15 cellular contexts compared by ENCODE assay signal in the genomic region with DNA sequence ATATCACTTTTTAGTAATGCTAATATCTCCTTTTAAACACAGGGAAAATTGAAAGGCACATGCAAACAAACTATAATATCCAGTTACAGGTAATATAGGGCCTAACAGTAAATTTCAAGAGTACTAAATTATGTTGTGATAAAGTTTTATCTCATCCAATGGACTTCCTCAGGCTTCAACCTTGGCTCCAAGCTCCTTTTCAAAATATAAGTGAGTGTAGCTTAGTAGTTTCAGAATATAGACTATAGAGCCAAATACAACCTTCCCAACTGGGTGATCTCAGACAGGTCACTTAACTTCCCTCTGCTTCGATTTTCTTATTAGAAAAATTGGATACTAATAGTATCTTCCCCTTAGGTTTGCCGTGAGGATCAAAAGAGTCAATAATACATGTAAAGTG.
A peak's percentile ranks its signal among the peaks of the same experiment; 100 is the strongest.
DNase-seq lines count a peak whose midpoint lies in the region; TF ChIP-seq lines count a peak whose summit lies in the region.
"Had no signal": no experiment of that assay in that cellular context is flagged by ENCODE, and none has a peak within 500 bp of the region (broad histone marks: within the 10 kb centered on the region; RNA-seq: fewer than 3 reads in every experiment).

No MANE protein-coding gene starts in this region.

- H3K4me1 ChIP-seq in SJSA1 (replicated peaks) = peaks cover 28% of the 10 kb centered on the region
- H3K4me1 ChIP-seq in esophagus muscularis mucosa = peaks cover 21 to 36% (median 32%) of the 10 kb centered on the region in 4 donors
- peaks cover 15 to 32% (median 21%) of the 10 kb centered on the region in 4 donors for H3K4me1 ChIP-seq in transverse colon

- intact Hi-C loops in esophagus muscularis mucosa (cut with DNase I) = no loop called here
- intact Hi-C loops in transverse colon (cut with DNase I; ENCODE audit: low total_unique reads) = loop anchor here (10.0 kb wide), 1 partner anchor 233 kb away; no protein-coding TSS in a partner anchor

- H3K9me3 ChIP-seq in SJSA1 (replicated peaks) (no peaks in the 10 kb centered on the region), esophagus muscularis mucosa (no peaks in the 10 kb centered on the region), transverse colon (no peaks in the 10 kb centered on the region)

- peaks cover 69% of the 10 kb centered on the region for H3K4me1 Mint-ChIP-seq in neural crest cell

- TF ChIP-seq POLR2A in esophagus muscularis mucosa (IDR thresholded peaks at IDR 0.05; ENCODE audit: low read depth) = no peak
- TF ChIP-seq POLR2A in transverse colon (IDR thresholded peaks at IDR 0.05) = no peak

- H3K27ac ChIP-seq in SJSA1 (peak overlapping the region; percentile 90), esophagus muscularis mucosa (replicated peaks in 1 of 4) (peak overlapping the region; percentile 62 to 78 (median 72)), transverse colon (peak overlapping the region; percentile 63 to 85 (median 73))
- H3K27ac ChIP-seq: C4-2B, epithelial cell of prostate had no signal

- no peaks in the 10 kb centered on the region for H3K27me3 Mint-ChIP-seq in neural crest cell (ENCODE audit: low read depth)

- DNase-seq in SJSA1 (ENCODE audit: low read depth in 1 of 2, low spot score in 2 of 2) (no peak), esophagus muscularis mucosa (ENCODE audit: extremely low spot score) (no peak), neural crest cell (ENCODE audit: low read depth, low spot score) (no peak), transverse colon (no peak), mesenteric fat pad (ENCODE audit: low spot score) (no peak), kidney glomerular epithelial cell (lab: John Stamatoyannopoulos, UW) (no peak), KBM-7 (no peak)
- DNase-seq: activated CD4-positive, alpha-beta T cell treated with anti-CD3 and anti-CD28 coated beads for 1 hour; activated gamma-delta T cell; SHP77 treated with DMSO at 0.1 percent for 48 hours; stimulated activated CD4-positive, alpha-beta T cell treated with anti-CD3 and anti-CD28 coated beads, Interleukin-1b, Interleukin-23, amount 100 ng/mL, for 48 hours had no signal

- H3K9me3 Mint-ChIP-seq in neural crest cell = no peaks in the 10 kb centered on the region
- H3K9me3 Mint-ChIP-seq: T-helper 2 cell treated with Interferon-gamma antibody and Interleukin-4, amounts not matched to agents 5 μg/mL and 100 μg/mL, for 36 hours had no signal

- peak overlapping the region; percentile 99 for H3K27ac Mint-ChIP-seq in neural crest cell (ENCODE audit: unreplicated experiment)
- H3K27ac Mint-ChIP-seq: T-helper 2 cell treated with Interferon-gamma antibody and Interleukin-4, amounts not matched to agents 5 μg/mL and 100 μg/mL, for 36 hours had no signal

- H3K4me3 Mint-ChIP-seq in neural crest cell = peak overlapping the region; percentile 74
- H3K4me3 Mint-ChIP-seq: T-helper 2 cell treated with Interferon-gamma antibody and Interleukin-4, amounts not matched to agents 5 μg/mL and 100 μg/mL, for 36 hours had no signal

- H3K36me3 ChIP-seq in SJSA1 = no peaks in the 10 kb centered on the region
- H3K36me3 ChIP-seq in esophagus muscularis mucosa = no peaks in the 10 kb centered on the region
- no peaks in the 10 kb centered on the region for H3K36me3 ChIP-seq in transverse colon
- H3K36me3 ChIP-seq: MG63 had no signal

- H3K4me3 ChIP-seq in SJSA1 (no peak overlapping the region), esophagus muscularis mucosa (no peak overlapping the region), transverse colon (no peak overlapping the region)
- H3K4me3 ChIP-seq: MG63 had no signal

- TF ChIP-seq EP300 in esophagus muscularis mucosa (IDR thresholded peaks at IDR 0.05) (no peak), transverse colon (IDR thresholded peaks at IDR 0.05; ENCODE audit: low read depth) (no peak)

- peaks cover 2% of the 10 kb centered on the region for H3K36me3 Mint-ChIP-seq in neural crest cell (ENCODE audit: low read depth)

- 47% methylated on average over 2 of the region's 2 CpGs for WGBS in esophagus muscularis mucosa
- 58 to 66% methylated on average over 2 of the region's 2 CpGs for WGBS in transverse colon (ENCODE audit: low coverage in 1 of 2), 2 donors

- in situ Hi-C loops in transverse colon (cut with MboI; ENCODE audit: low pct_ligation_motif_present in 1 of 4, low pct_unique_long_range_greater_than_20kb in 1 of 4, low sequenced_read_pairs in 3 of 4) (no loop called here), KBM-7 (cut with MboI; ENCODE audit: low pct_unique_long_range_greater_than_20kb, low sequenced_read_pairs) (no loop called here)

- no peaks in the 10 kb centered on the region for H3K27me3 ChIP-seq in SJSA1 (replicated peaks)
- no peaks in the 10 kb centered on the region for H3K27me3 ChIP-seq in esophagus muscularis mucosa
- H3K27me3 ChIP-seq in transverse colon = no peaks in the 10 kb centered on the region
- H3K27me3 ChIP-seq: MG63 had no signal

- TF ChIP-seq CTCF in esophagus muscularis mucosa (IDR thresholded peaks at IDR 0.05) (no peak), neural crest cell (conservative IDR thresholded peaks at IDR 0.05) (no peak), transverse colon (IDR thresholded peaks at IDR 0.05) (no peak)
